In the genomic region with DNA sequence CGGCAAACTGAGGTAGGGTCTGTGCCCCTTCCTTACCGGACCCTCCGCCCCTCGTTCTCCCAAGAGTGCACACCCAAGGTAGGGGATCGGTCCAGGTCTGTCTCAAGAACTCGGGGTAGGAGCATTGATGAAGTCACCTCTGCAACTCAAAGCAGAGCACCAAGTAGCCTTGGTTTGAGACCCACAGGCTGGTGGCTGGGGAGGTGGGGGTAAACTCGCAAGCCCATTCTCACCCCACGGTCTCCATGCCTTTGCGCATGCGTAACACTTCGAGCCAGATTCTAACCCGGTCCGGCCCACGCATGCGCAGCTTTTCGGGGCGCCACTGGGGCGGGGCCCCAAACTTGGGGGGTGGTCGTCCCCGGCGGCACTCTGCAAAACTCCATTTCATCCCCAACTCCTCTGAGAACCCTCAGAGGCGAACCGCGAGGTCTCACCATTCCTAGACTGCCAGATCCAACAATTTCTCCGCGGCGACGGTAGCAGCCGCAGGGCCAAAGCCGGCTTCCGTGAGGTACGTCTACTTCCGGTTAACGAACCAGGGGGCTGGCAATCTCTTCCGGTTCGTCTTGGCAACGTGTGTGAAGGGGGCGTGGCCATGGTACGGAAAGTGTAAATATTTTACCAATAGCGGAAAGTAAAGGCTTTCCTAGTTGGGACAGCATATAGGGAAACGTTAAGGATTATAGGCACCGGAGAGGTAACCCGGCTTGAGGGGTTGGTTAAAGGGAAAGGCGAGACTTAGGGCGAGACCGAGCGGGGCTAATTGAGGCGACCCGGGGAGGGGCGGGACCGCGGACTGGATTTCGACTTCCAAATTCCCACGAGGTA, we compare ENCODE assay signal across 8 cellular contexts. TPM values are rescaled to one million over a fixed set of nuclear protein-coding genes. Genes with fewer than 3 reads are reported as not detected.
DNase-seq lines count a peak whose midpoint lies in the region; TF ChIP-seq lines count a peak whose summit lies in the region.

A gene with protein sequence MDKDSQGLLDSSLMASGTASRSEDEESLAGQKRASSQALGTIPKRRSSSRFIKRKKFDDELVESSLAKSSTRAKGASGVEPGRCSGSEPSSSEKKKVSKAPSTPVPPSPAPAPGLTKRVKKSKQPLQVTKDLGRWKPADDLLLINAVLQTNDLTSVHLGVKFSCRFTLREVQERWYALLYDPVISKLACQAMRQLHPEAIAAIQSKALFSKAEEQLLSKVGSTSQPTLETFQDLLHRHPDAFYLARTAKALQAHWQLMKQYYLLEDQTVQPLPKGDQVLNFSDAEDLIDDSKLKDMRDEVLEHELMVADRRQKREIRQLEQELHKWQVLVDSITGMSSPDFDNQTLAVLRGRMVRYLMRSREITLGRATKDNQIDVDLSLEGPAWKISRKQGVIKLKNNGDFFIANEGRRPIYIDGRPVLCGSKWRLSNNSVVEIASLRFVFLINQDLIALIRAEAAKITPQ (minus strand): TSS at position 532 of the 831 bp plus-strand sequence. CDS start 1,411 bp downstream, outside the sequence.

- peak in 1 of 4 donors; percentile 44 for TF ChIP-seq POLR2A in stomach (IDR thresholded peaks at IDR 0.05)

- intact Hi-C loops in stomach (cut with DNase I; ENCODE audit: low total_unique reads): no loop called here

- peak within 1 kb of the TSS; percentile 99 for H3K4me2 ChIP-seq in neural cell (ENCODE audit: low read length)

- peak; percentile 93 for DNase-seq in EH (ENCODE audit: low read depth)
- peak; percentile 91 for DNase-seq in H4 (ENCODE audit: low spot score)
- DNase-seq in M059J (ENCODE audit: low read depth): peak; percentile 88
- DNase-seq in SHP77 (lab: John Stamatoyannopoulos, UW): peak; percentile 86 to 93
- DNase-seq in activated effector memory CD4-positive, alpha-beta T cell treated with anti-CD3 and anti-CD28 coated beads, Interleukin-2, amount 50 U/mL, for 16 hours: peak; percentile 95
- DNase-seq in fibroblast of the conjunctiva (ENCODE audit: low read depth): peak; percentile 89
- DNase-seq in stomach: peak; percentile 92

- H3K4me3 ChIP-seq in neural cell (ENCODE audit: low read length) (peak within 1 kb of the TSS; percentile 95), stomach (peak within 1 kb of the TSS; percentile 74 to 100 (median 97))

- peak within 1 kb of the TSS; percentile 83 for H3K9ac ChIP-seq in neural cell (ENCODE audit: low read length)

- TF ChIP-seq EP300 in neural cell (conservative IDR thresholded peaks at IDR 0.05; ENCODE audit: poor library complexity, severe bottlenecking) (peak; percentile 72), stomach (IDR thresholded peaks at IDR 0.05) (no peak)

- TF ChIP-seq RAD21 in neural cell (conservative IDR thresholded peaks at IDR 0.05): peak; percentile 24

- no peaks in the 10 kb centered on the region for H3K9me2 ChIP-seq in neural cell (ENCODE audit: insufficient read depth, low read length)

- WGBS in stomach, 5 donors: 0 to 1% (median 0%) methylated on average over 52 to 54 of the region's 54 CpGs

- no peaks in the 10 kb centered on the region for H3F3A ChIP-seq in neural cell (ENCODE audit: insufficient read depth, low read length, poor library complexity, severe bottlenecking)

- peaks cover 11% of the 10 kb centered on the region for H3K79me2 ChIP-seq in neural cell (replicated peaks; ENCODE audit: insufficient read depth, low read length)

- TF ChIP-seq CTCF in neural cell (IDR thresholded peaks at IDR 0.05; ENCODE audit: poor library complexity, severe bottlenecking) (peak; percentile 23), stomach (IDR thresholded peaks at IDR 0.05) (no peak)

- peaks cover 17 to 64% (median 40%) of the 10 kb centered on the region in 4 donors for H3K4me1 ChIP-seq in stomach

- H3K27ac ChIP-seq in neural cell (ENCODE audit: low read length) (peak within 1 kb of the TSS; percentile 83), stomach (peak within 1 kb of the TSS; percentile 88 to 98 (median 94))

- H3K9me3 ChIP-seq in neural cell (ENCODE audit: low read length) (no peaks in the 10 kb centered on the region), stomach (no peaks in the 10 kb centered on the region)

- H2AFZ ChIP-seq in neural cell (ENCODE audit: low read depth, low read length): peak within 1 kb of the TSS; percentile 70

- no peaks in the 10 kb centered on the region for H4K20me1 ChIP-seq in neural cell (ENCODE audit: insufficient read depth)

- H3K27me3 ChIP-seq in neural cell (ENCODE audit: insufficient read depth, low read depth, low read length): no peaks in the 10 kb centered on the region
- no peaks in the 10 kb centered on the region for H3K27me3 ChIP-seq in stomach

- no peaks in the 10 kb centered on the region for H3K36me3 ChIP-seq in neural cell (ENCODE audit: insufficient read depth, low read length)
- H3K36me3 ChIP-seq in stomach: peaks cover 23 to 37% (median 28%) of the 10 kb centered on the region in 4 donors

TF ChIP-seq in neural cell, 6 proteins besides CTCF, POLR2A, EP300 and RAD21:
- TF ChIP-seq, protein P1, sequence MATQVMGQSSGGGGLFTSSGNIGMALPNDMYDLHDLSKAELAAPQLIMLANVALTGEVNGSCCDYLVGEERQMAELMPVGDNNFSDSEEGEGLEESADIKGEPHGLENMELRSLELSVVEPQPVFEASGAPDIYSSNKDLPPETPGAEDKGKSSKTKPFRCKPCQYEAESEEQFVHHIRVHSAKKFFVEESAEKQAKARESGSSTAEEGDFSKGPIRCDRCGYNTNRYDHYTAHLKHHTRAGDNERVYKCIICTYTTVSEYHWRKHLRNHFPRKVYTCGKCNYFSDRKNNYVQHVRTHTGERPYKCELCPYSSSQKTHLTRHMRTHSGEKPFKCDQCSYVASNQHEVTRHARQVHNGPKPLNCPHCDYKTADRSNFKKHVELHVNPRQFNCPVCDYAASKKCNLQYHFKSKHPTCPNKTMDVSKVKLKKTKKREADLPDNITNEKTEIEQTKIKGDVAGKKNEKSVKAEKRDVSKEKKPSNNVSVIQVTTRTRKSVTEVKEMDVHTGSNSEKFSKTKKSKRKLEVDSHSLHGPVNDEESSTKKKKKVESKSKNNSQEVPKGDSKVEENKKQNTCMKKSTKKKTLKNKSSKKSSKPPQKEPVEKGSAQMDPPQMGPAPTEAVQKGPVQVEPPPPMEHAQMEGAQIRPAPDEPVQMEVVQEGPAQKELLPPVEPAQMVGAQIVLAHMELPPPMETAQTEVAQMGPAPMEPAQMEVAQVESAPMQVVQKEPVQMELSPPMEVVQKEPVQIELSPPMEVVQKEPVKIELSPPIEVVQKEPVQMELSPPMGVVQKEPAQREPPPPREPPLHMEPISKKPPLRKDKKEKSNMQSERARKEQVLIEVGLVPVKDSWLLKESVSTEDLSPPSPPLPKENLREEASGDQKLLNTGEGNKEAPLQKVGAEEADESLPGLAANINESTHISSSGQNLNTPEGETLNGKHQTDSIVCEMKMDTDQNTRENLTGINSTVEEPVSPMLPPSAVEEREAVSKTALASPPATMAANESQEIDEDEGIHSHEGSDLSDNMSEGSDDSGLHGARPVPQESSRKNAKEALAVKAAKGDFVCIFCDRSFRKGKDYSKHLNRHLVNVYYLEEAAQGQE (IDR thresholded peaks at IDR 0.05; ENCODE audit: borderline replicate concordance): peak; percentile 76
- TF ChIP-seq EZH2 (IDR thresholded peaks at IDR 0.05; ENCODE audit: borderline replicate concordance, insufficient read depth, low read length, poor library complexity, severe bottlenecking) (no peak), TAF1 (IDR thresholded peaks at IDR 0.05; ENCODE audit: low read depth) (peak; percentile 64), MXI1 (conservative IDR thresholded peaks at IDR 0.05; ENCODE audit: poor library complexity, severe bottlenecking) (peak; percentile 96), POLR2AphosphoS5 (IDR thresholded peaks at IDR 0.05) (peak; percentile 99), SMC3 (conservative IDR thresholded peaks at IDR 0.05; ENCODE audit: poor library complexity) (peak; percentile 36)

RNA-seq across cellular contexts. Expression of the gene that starts here (rescaled TPM):
- 71.7 and 77.8 TPM in 2 replicates for total RNA-seq in H4 (2014; rRNA removed; shearing (Covaris generic))
- 58.1 and 62.6 TPM in 2 replicates for total RNA-seq in M059J (2014; rRNA removed; shearing (Covaris generic))
- polyA plus RNA-seq in neural cell (109 and 112 TPM in 2 replicates), stomach (10 to 100 TPM; 45.8 to 51.5 (median 51.3) TPM)
- 56.0 and 64.8 TPM in 2 replicates for polyA minus RNA-seq in neural cell
- 100 to 1,000 TPM in 1 of 5 donors, 10 to 100 TPM in 4; 16.5 to 322 (median 45.6) TPM for total RNA-seq in stomach

Comparison
In these comparisons a context has a peak if more than half of its experiments do, and no peak if none do; other contexts are left out.
1. Peak in every context shown above with its lines: DNase-seq, H3K4me3 ChIP-seq and H3K27ac ChIP-seq.